1 cellular context compared by ENCODE assay signal in the genomic region with DNA sequence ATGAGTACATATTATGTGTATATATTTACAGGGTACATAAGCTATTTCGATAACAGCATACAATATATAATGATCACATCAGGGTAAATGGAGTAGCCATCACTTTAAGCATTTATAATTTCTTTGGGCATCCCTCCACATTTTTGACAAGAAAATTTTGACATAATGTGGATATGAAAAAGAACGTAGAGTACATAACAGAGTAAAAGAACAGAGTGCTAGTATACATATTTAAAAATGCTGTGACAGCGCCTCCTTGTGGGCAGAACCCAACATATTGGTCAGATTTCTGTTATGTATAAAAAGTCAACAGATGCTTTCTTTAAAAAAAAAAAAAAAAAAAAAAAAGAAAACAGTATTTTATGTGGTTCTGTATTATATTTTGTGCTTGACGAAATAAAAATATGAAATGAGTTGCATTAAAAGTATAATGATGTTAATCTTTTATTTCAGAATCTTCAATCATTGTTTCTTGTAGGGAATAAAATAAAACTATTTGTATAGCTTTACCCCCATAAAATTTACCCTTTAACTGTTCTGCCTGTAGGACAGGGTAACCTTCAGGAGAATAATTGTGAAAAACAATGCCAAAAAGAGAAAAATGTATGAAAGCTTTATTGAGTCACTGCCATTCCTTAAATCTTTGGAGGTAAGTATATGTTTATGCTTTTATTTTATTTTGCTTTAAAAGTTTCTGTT.
TF ChIP-seq lines count a peak whose summit lies in the region.

No MANE protein-coding gene starts in this region.

TF ChIP-seq in K562, 482 proteins besides CTCF, POLR2A, EP300 and RAD21 (continued from another document):
- 0 out of 2 replicates have a peak, but pooled peaks have one; percentile 14 for TF ChIP-seq ZKSCAN8 (CRISPR knock-in tag; IDR thresholded peaks at IDR 0.05)
- TF ChIP-seq SMARCA4 (IDR thresholded peaks at IDR 0.05): 0 out of 2 replicates have a peak, but pooled peaks have one; percentile 28
- TF ChIP-seq, protein P1, sequence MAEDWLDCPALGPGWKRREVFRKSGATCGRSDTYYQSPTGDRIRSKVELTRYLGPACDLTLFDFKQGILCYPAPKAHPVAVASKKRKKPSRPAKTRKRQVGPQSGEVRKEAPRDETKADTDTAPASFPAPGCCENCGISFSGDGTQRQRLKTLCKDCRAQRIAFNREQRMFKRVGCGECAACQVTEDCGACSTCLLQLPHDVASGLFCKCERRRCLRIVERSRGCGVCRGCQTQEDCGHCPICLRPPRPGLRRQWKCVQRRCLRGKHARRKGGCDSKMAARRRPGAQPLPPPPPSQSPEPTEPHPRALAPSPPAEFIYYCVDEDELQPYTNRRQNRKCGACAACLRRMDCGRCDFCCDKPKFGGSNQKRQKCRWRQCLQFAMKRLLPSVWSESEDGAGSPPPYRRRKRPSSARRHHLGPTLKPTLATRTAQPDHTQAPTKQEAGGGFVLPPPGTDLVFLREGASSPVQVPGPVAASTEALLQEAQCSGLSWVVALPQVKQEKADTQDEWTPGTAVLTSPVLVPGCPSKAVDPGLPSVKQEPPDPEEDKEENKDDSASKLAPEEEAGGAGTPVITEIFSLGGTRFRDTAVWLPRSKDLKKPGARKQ (CRISPR knock-in tag; IDR thresholded peaks at IDR 0.05): peak; percentile 62; the same call in 1 of the 2 replicates
- peak; percentile 31 for TF ChIP-seq KLF16 (IDR thresholded peaks at IDR 0.05)
- TF ChIP-seq CC2D1A (IDR thresholded peaks at IDR 0.05): peak; percentile 71
- peak; percentile 44 to 62; a peak in 1 of 4 replicates for TF ChIP-seq FOXK2 (conservative IDR thresholded peaks at IDR 0.05 in 1 of 2, IDR thresholded peaks at IDR 0.05 in 1 of 2; ENCODE audit: low read depth in 2 of 2)
- peak; percentile 95 for TF ChIP-seq ZNF384 (IDR thresholded peaks at IDR 0.05; ENCODE audit: low read depth, low read length)
- TF ChIP-seq ZNF395 (CRISPR knock-in tag; IDR thresholded peaks at IDR 0.05): peak; percentile 45; the same call in 1 of the 2 replicates
- TF ChIP-seq, protein P2, sequence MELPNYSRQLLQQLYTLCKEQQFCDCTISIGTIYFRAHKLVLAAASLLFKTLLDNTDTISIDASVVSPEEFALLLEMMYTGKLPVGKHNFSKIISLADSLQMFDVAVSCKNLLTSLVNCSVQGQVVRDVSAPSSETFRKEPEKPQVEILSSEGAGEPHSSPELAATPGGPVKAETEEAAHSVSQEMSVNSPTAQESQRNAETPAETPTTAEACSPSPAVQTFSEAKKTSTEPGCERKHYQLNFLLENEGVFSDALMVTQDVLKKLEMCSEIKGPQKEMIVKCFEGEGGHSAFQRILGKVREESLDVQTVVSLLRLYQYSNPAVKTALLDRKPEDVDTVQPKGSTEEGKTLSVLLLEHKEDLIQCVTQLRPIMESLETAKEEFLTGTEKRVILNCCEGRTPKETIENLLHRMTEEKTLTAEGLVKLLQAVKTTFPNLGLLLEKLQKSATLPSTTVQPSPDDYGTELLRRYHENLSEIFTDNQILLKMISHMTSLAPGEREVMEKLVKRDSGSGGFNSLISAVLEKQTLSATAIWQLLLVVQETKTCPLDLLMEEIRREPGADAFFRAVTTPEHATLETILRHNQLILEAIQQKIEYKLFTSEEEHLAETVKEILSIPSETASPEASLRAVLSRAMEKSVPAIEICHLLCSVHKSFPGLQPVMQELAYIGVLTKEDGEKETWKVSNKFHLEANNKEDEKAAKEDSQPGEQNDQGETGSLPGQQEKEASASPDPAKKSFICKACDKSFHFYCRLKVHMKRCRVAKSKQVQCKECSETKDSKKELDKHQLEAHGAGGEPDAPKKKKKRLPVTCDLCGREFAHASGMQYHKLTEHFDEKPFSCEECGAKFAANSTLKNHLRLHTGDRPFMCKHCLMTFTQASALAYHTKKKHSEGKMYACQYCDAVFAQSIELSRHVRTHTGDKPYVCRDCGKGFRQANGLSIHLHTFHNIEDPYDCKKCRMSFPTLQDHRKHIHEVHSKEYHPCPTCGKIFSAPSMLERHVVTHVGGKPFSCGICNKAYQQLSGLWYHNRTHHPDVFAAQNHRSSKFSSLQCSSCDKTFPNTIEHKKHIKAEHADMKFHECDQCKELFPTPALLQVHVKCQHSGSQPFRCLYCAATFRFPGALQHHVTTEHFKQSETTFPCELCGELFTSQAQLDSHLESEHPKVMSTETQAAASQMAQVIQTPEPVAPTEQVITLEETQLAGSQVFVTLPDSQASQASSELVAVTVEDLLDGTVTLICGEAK (IDR thresholded peaks at IDR 0.05): peak; percentile 71
- TF ChIP-seq, protein P2 (CRISPR knock-in tag; IDR thresholded peaks at IDR 0.05): peak; percentile 79; the same call in 1 of the 2 replicates
- TF ChIP-seq ZNF766 (CRISPR knock-in tag; conservative IDR thresholded peaks at IDR 0.05): 0 out of 2 replicates have a peak, but pooled peaks have one; percentile 23
TF ChIP-seq in K562: peak in this region for 39.
